ENCODE assay signal across 15 cellular contexts in genomic region chr5:153987310-153987709, GRCh38. TPM values are rescaled to one million over a fixed set of nuclear protein-coding genes. Genes with fewer than 3 reads are reported as not detected.
DNase-seq lines count a peak whose midpoint lies in the region; ATAC-seq, FAIRE-seq and TF ChIP-seq lines count a peak whose summit lies in the region.
"Had no signal": no experiment of that assay in that cellular context is flagged by ENCODE, and none has a peak within 500 bp of the region (broad histone marks: within the 10 kb centered on the region; RNA-seq: fewer than 3 reads in every experiment).

No MANE protein-coding gene starts in this region.

- H2BK12ac ChIP-seq in neuronal stem cell (ENCODE audit: low read length), result no peak overlapping the region

- H3K4me3 ChIP-seq in mucosa of descending colon, result no peak overlapping the region
- H3K4me3 ChIP-seq in small intestine (ENCODE audit: low read depth in 1 of 2, low read length in 2 of 2), result no peak overlapping the region
- no peak overlapping the region for H3K4me3 ChIP-seq in ascending aorta
- no peak overlapping the region for H3K4me3 ChIP-seq in neuronal stem cell (ENCODE audit: low read length in 2 of 2)
- H3K4me3 ChIP-seq: BLaER1, GM23248 had no signal

- DNase-seq in HT-29 (ENCODE audit: low spot score) (peak; percentile 59), WTC11 (ENCODE audit: low spot score) (no peak), mucosa of descending colon (peak in 1 of 3 donors; percentile 23), small intestine (no peak), ascending aorta (ENCODE audit: low spot score in 2 of 2) (no peak), neuronal stem cell (ENCODE audit: low spot score) (no peak), NCI-H187 treated with DMSO at 0.1 percent for 48 hours (lab: John Stamatoyannopoulos, UW) (no peak)
- DNase-seq: 8988T, AML-193, DMS53, GF-D8, GM23248 had no signal

- H3K4me1 ChIP-seq in mucosa of descending colon (ENCODE audit: low read depth) (peaks cover 5% of the 10 kb centered on the region), small intestine (ENCODE audit: control insufficient read depth in 2 of 2, insufficient read depth in 1 of 2, low read depth in 1 of 2, low read length in 1 of 2) (no peaks in the 10 kb centered on the region), ascending aorta (no peaks in the 10 kb centered on the region), neuronal stem cell (ENCODE audit: control insufficient read depth in 2 of 2, insufficient read depth in 1 of 2, low read depth in 1 of 2, low read length in 2 of 2) (no peaks in the 10 kb centered on the region)
- H3K4me1 ChIP-seq: BLaER1 had no signal

- H3K14ac ChIP-seq in neuronal stem cell (ENCODE audit: low read length), result no peak overlapping the region

- H3K27me3 ChIP-seq in small intestine (ENCODE audit: control insufficient read depth in 2 of 2, insufficient read depth in 2 of 2, low read length in 2 of 2) (no peaks in the 10 kb centered on the region), ascending aorta (no peaks in the 10 kb centered on the region), neuronal stem cell (ENCODE audit: control insufficient read depth in 3 of 3, insufficient read depth in 3 of 3, low read depth in 1 of 3, low read length in 3 of 3) (no peaks in the 10 kb centered on the region)
- H3K27me3 ChIP-seq: BLaER1 had no signal

- no peak overlapping the region for H2BK15ac ChIP-seq in neuronal stem cell (ENCODE audit: low read length)

- 63 to 84% (median 64%) methylated on average over 2 of the region's 2 CpGs for WGBS in small intestine, 3 donors
- no CpG with 5 or more reads among the region's 2 CpGs for WGBS in neuronal stem cell (ENCODE audit: extremely low coverage in 2 of 2, insufficient read length in 2 of 2, insufficient replicate concordance in 1 of 2), 2 donors

- H3K18ac ChIP-seq in neuronal stem cell (ENCODE audit: low read length), result no peak overlapping the region

- no peak overlapping the region for H4K8ac ChIP-seq in neuronal stem cell (ENCODE audit: low read depth, low read length)

- H3K4me2 ChIP-seq in neuronal stem cell (ENCODE audit: insufficient read depth, low read length, poor library complexity, severe bottlenecking), result no peak overlapping the region
- H3K4me2 ChIP-seq: BLaER1 had no signal

- H3K27ac ChIP-seq in small intestine (ENCODE audit: low read depth in 1 of 2, low read length in 1 of 2) (no peak overlapping the region), ascending aorta (no peak overlapping the region), neuronal stem cell (replicated peaks; ENCODE audit: low read length) (no peak overlapping the region)
- H3K27ac ChIP-seq: BLaER1, GM23248 had no signal

- no peak overlapping the region for H3K9ac ChIP-seq in neuronal stem cell (ENCODE audit: low read depth, low read length, poor library complexity)
- H3K9ac ChIP-seq: BLaER1, GM23248 had no signal

- no peaks in the 10 kb centered on the region for H3K9me3 ChIP-seq in mucosa of descending colon
- H3K9me3 ChIP-seq in small intestine (ENCODE audit: control insufficient read depth, low read depth), result no peaks in the 10 kb centered on the region
- no peaks in the 10 kb centered on the region for H3K9me3 ChIP-seq in ascending aorta
- H3K9me3 ChIP-seq in neuronal stem cell (replicated peaks in 1 of 2; ENCODE audit: control insufficient read depth in 2 of 2, insufficient read depth in 1 of 2, low read depth in 1 of 2, low read length in 2 of 2), result no peaks in the 10 kb centered on the region
- H3K9me3 ChIP-seq: BLaER1 had no signal

- intact Hi-C loops in mucosa of descending colon (cut with DNase I, micrococcal nuclease), result no loop called here
- intact Hi-C loops in ascending aorta (cut with DNase I), result no loop called here

- H2BK5ac ChIP-seq in neuronal stem cell (ENCODE audit: low read length), result no peak overlapping the region

- no peak overlapping the region for H3K27ac Mint-ChIP-seq in WTC11

- no peak overlapping the region for H3K4me3 Mint-ChIP-seq in WTC11

- CTCF ChIA-PET in WTC11 (lab: Charles Lee), result no interaction called here

- H4K91ac ChIP-seq in neuronal stem cell (ENCODE audit: low read depth, low read length, poor library complexity), result no peak overlapping the region

- no peak overlapping the region for H3K4ac ChIP-seq in neuronal stem cell (ENCODE audit: low read length)

- no peak overlapping the region for H2BK120ac ChIP-seq in neuronal stem cell (ENCODE audit: low read depth, low read length)

- no peaks in the 10 kb centered on the region for H3K9me3 Mint-ChIP-seq in WTC11

- no peaks in the 10 kb centered on the region for H3K4me1 Mint-ChIP-seq in WTC11

- H3K27me3 Mint-ChIP-seq in WTC11 (ENCODE audit: low read depth), result no peaks in the 10 kb centered on the region

- H3K36me3 ChIP-seq in mucosa of descending colon (ENCODE audit: low read depth) (no peaks in the 10 kb centered on the region), small intestine (ENCODE audit: control insufficient read depth in 2 of 2, insufficient read depth in 2 of 2, low read length in 2 of 2) (no peaks in the 10 kb centered on the region), ascending aorta (peaks cover 4 to 11% of the 10 kb centered on the region in 2 donors), neuronal stem cell (replicated peaks in 1 of 2; ENCODE audit: control insufficient read depth in 2 of 2, insufficient read depth in 2 of 2, low read length in 2 of 2) (peaks cover 0 to 6% of the 10 kb centered on the region in 2 donors)
- H3K36me3 ChIP-seq: BLaER1 had no signal

- ATAC-seq in WTC11 (peak; percentile 48), esophagus mucosa (peak; percentile 90), mucosa of descending colon (peak; percentile 76)

- no peaks in the 10 kb centered on the region for H3K79me1 ChIP-seq in neuronal stem cell (ENCODE audit: low read depth, low read length)

- no peak overlapping the region for H2AK5ac ChIP-seq in neuronal stem cell (ENCODE audit: low read depth, low read length)

- TF ChIP-seq CTCF in WTC11 (IDR thresholded peaks at IDR 0.05) (no peak), mucosa of descending colon (IDR thresholded peaks at IDR 0.05) (no peak), ascending aorta (IDR thresholded peaks at IDR 0.05) (no peak)

- H3K23ac ChIP-seq in neuronal stem cell (ENCODE audit: low read depth, low read length, poor library complexity), result no peak overlapping the region

- H3K36me3 Mint-ChIP-seq in WTC11, result no peaks in the 10 kb centered on the region

- no peak overlapping the region for H2AFZ ChIP-seq in neuronal stem cell (ENCODE audit: low read length)
- H2AFZ ChIP-seq: GM23248 had no signal

- POLR2A ChIA-PET in WTC11 (lab: Charles Lee), result no interaction called here

- FAIRE-seq in small intestine (lab: Jason Lieb, UNC), result no peak
- FAIRE-seq: H54 had no signal

TF ChIP-seq in WTC11, 78 proteins besides CTCF, POLR2A, EP300 and RAD21 (continues in another document):
- TF ChIP-seq ZNF396 (CRISPR knock-in tag; IDR thresholded peaks at IDR 0.05; ENCODE audit: borderline replicate concordance) (no peak), ATF6 (CRISPR knock-in tag; IDR thresholded peaks at IDR 0.05) (no peak), FOXK1 (CRISPR knock-in tag; IDR thresholded peaks at IDR 0.05) (no peak), TEAD4 (CRISPR knock-in tag; IDR thresholded peaks at IDR 0.05) (no peak)

RNA-seq across cellular contexts. Expression of gene FAM114A2, which starts 51.4 kb away (rescaled TPM):
- 3.9 and 5.8 TPM in 2 replicates for total RNA-seq in HT-29 (2014; rRNA removed; shearing (Covaris generic))
- 10.1 to 12.2 TPM (median 10.7 TPM) in 3 replicates for total RNA-seq in WTC11 (2021)
- total RNA-seq in esophagus mucosa, result 24.4 TPM
- total RNA-seq in mucosa of descending colon, result 10 to 100 TPM; 20.1 to 40.9 (median 21.6) TPM
- 10 to 100 TPM in 1 of 3 donors, 1 to 10 TPM in 2; 7.2 to 11.6 (median 10.0) TPM for polyA plus RNA-seq in small intestine
- 7.2 TPM for total RNA-seq in ascending aorta
- polyA plus RNA-seq in neuronal stem cell (2013, experiment 1 of 2), result 7.4 TPM
- polyA plus RNA-seq in neuronal stem cell (2013, experiment 2 of 2), result 7.3 TPM

RNA-seq across cellular contexts. Expression of gene MFAP3, which starts 51.5 kb away (rescaled TPM):
- 12.5 and 17.1 TPM in 2 replicates for total RNA-seq in HT-29 (2014; rRNA removed; shearing (Covaris generic))
- 20.0 to 22.1 TPM (median 21.2 TPM) in 3 replicates for total RNA-seq in WTC11 (2021)
- 19.6 TPM for total RNA-seq in esophagus mucosa
- total RNA-seq in mucosa of descending colon, result 10 to 100 TPM; 28.1 to 33.4 (median 31.5) TPM
- 10 to 100 TPM in 1 of 3 donors, 1 to 10 TPM in 2; 4.2 to 12.6 (median 4.6) TPM for polyA plus RNA-seq in small intestine
- 58.4 TPM for total RNA-seq in ascending aorta
- polyA plus RNA-seq in neuronal stem cell (2013, experiment 1 of 2), result 19.5 TPM
- 19.6 TPM for polyA plus RNA-seq in neuronal stem cell (2013, experiment 2 of 2)
